Comparison of ENCODE assay signal across 32 cellular contexts in the genomic region with DNA sequence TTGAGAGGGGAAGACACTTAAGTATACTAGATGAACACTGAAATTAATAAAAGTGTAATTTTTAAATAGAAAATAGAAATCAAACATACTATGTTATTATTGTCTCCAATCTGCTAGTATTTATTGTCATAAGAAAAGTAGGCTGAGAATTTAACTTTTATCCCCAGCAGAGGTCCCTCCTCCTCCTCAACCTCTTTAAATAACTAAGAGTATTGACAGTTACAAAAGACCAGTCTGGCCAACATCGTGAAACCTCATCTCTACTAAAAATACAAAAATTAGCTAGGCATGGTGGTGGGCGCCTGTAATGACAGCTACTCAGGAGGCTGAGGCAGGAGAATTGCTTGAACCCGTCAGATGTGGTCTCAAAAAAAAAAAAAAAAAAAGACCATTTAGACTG. TPM values are rescaled to one million over a fixed set of nuclear protein-coding genes. Genes with fewer than 3 reads are reported as not detected.
DNase-seq lines count a peak whose midpoint lies in the region; ATAC-seq and TF ChIP-seq lines count a peak whose summit lies in the region.
"Had no signal": no experiment of that assay in that cellular context is flagged by ENCODE, and none has a peak within 500 bp of the region (broad histone marks: within the 10 kb centered on the region; RNA-seq: fewer than 3 reads in every experiment).

No MANE protein-coding gene starts in this region.

- BruUV-seq in OCI-LY7 (replicated peaks; lab: Mats Ljungman, UMichigan) = no TSS peak

- H3K27ac ChIP-seq in CD4-positive, CD25-positive, alpha-beta regulatory T cell (ENCODE audit: insufficient read depth, low read length, poor library complexity, severe bottlenecking) = no peak overlapping the region
- no peak overlapping the region for H3K27ac ChIP-seq in H9 (ENCODE audit: insufficient read length, low read depth, low read length)
- H3K27ac ChIP-seq in OCI-LY7 (ENCODE audit: low read depth, low read length, poor library complexity, severe bottlenecking) = no peak overlapping the region
- no peak overlapping the region for H3K27ac ChIP-seq in endodermal cell (ENCODE audit: low read depth, low read length)
- H3K27ac ChIP-seq: dorsolateral prefrontal cortex, gastrocnemius medialis, hepatocyte, right atrium auricular region, RWPE1, SJSA1, suprapubic skin, upper lobe of right lung had no signal

- H3K4ac ChIP-seq in H9 (ENCODE audit: low read depth, low read length) = no peak overlapping the region

- H3K4me1 ChIP-seq in CD4-positive, CD25-positive, alpha-beta regulatory T cell (ENCODE audit: control insufficient read depth, insufficient read depth, low read length, poor library complexity, severe bottlenecking) = peaks cover 16% of the 10 kb centered on the region
- no peaks in the 10 kb centered on the region for H3K4me1 ChIP-seq in H9 (ENCODE audit: insufficient read depth, low read length)
- peaks cover 18% of the 10 kb centered on the region for H3K4me1 ChIP-seq in OCI-LY7 (ENCODE audit: insufficient read depth, low read length, poor library complexity, severe bottlenecking)
- no peaks in the 10 kb centered on the region for H3K4me1 ChIP-seq in endodermal cell (ENCODE audit: control insufficient read depth, insufficient read depth, low read length)

- H3K56ac ChIP-seq in H9 (ENCODE audit: insufficient read length, low read depth, low read length) = no peak overlapping the region

- H3K27ac Mint-ChIP-seq in CD4-positive, CD25-positive, alpha-beta regulatory T cell = peak overlapping the region in 2 of 3 donors; percentile 0 to 69
- no peak overlapping the region for H3K27ac Mint-ChIP-seq in H9
- no peak overlapping the region for H3K27ac Mint-ChIP-seq in endodermal cell
- H3K27ac Mint-ChIP-seq: activated B cell treated with CpG ODN at 0.5 μM for 24 hours; activated CD4-positive, alpha-beta T cell treated with anti-CD3 and anti-CD28 coated beads, Interleukin-2, amount 10 ng/mL, durations not matched to agents 7 days and 5 days; activated T-helper 1 cell treated with anti-CD3 and anti-CD28 coated beads, Interleukin-12 subunit alpha, Interleukin-12 subunit beta, Interleukin-2, Interleukin-4 antibody, amounts not matched to agents 30 ng/mL and 10 ng/mL and 1 ng/mL, durations not matched to agents 14 hours and 24 hours and 36 hours had no signal

- H4K5ac ChIP-seq in H9 (ENCODE audit: insufficient read length, low read depth, low read length) = no peak overlapping the region

- H4K20me1 ChIP-seq in H9 (ENCODE audit: control insufficient read depth, insufficient read depth, insufficient read length) (no peaks in the 10 kb centered on the region), OCI-LY7 (ENCODE audit: insufficient read depth, low read length) (0 out of 2 replicates have a peak, but pooled peaks cover 5% of the 10 kb centered on the region)

- no peak overlapping the region for H4K91ac ChIP-seq in H9 (ENCODE audit: insufficient read length, low read depth, low read length)

- H2AK5ac ChIP-seq in H9 (ENCODE audit: insufficient read length, low read length) = no peak overlapping the region

- no peak overlapping the region for H2BK12ac ChIP-seq in H9 (ENCODE audit: insufficient read length, low read depth, low read length)

- no peak overlapping the region for H3K14ac ChIP-seq in H9 (ENCODE audit: insufficient read depth, low read length)

- no peaks in the 10 kb centered on the region for H3K9me2 ChIP-seq in OCI-LY7 (ENCODE audit: insufficient read depth, low read length)

- H3K36me3 Mint-ChIP-seq in CD4-positive, CD25-positive, alpha-beta regulatory T cell = peaks cover 7% of the 10 kb centered on the region
- H3K36me3 Mint-ChIP-seq in H9 (ENCODE audit: insufficient read depth in 1 of 3, low read depth in 3 of 3) (peaks cover 0 to 3% (median 0%) of the 10 kb centered on the region in 3 experiments; a peak in 2 of 7 replicates), endodermal cell (ENCODE audit: low read depth) (no peaks in the 10 kb centered on the region)

- H3K9ac ChIP-seq in H9 (ENCODE audit: extremely low read depth, insufficient read length, low read length) (no peak overlapping the region), endodermal cell (ENCODE audit: extremely low read depth, low read length, poor library complexity, severe bottlenecking) (no peak overlapping the region)

- peak overlapping the region in 1 of 4 donors; percentile 43 for H3K4me3 Mint-ChIP-seq in CD4-positive, CD25-positive, alpha-beta regulatory T cell
- H3K4me3 Mint-ChIP-seq in H9 (no peak overlapping the region), endodermal cell (no peak overlapping the region)
- H3K4me3 Mint-ChIP-seq: activated B cell treated with CpG ODN at 0.5 μM for 24 hours; activated CD4-positive, alpha-beta T cell treated with anti-CD3 and anti-CD28 coated beads, Interleukin-2, amount 10 ng/mL, durations not matched to agents 7 days and 5 days; activated T-helper 1 cell treated with anti-CD3 and anti-CD28 coated beads, Interleukin-12 subunit alpha, Interleukin-12 subunit beta, Interleukin-2, Interleukin-4 antibody, amounts not matched to agents 30 ng/mL and 10 ng/mL and 1 ng/mL, durations not matched to agents 14 hours and 24 hours and 36 hours; CD14-positive monocyte; central memory CD8-positive, alpha-beta T cell had no signal

- H2BK20ac ChIP-seq in H9 (ENCODE audit: low read depth, low read length, poor library complexity, severe bottlenecking) = no peak overlapping the region

- no peak overlapping the region for H3K18ac ChIP-seq in H9 (ENCODE audit: insufficient read length, low read depth, low read length)

- H4K8ac ChIP-seq in H9 (replicated peaks; ENCODE audit: insufficient read length, low read depth, low read length) = no peak overlapping the region

- H3K4me2 ChIP-seq in H9 (ENCODE audit: insufficient read depth, insufficient read length, low read length) = no peak overlapping the region
- no peak overlapping the region for H3K4me2 ChIP-seq in OCI-LY7 (ENCODE audit: low read length)
- H3K4me2 ChIP-seq: hepatocyte had no signal

- no peak for DNase-seq in CD4-positive, CD25-positive, alpha-beta regulatory T cell
- DNase-seq in H9 (no peak), OCI-LY7 (ENCODE audit: low spot score) (no peak), endodermal cell (no peak), D341Med (ENCODE audit: low spot score) (no peak), EL (no peak), NCI-H526 (lab: John Stamatoyannopoulos, UW) (no peak)
- DNase-seq: activated B cell treated with CpG ODN at 0.5 μM for 24 hours; activated CD4-positive, alpha-beta T cell treated with anti-CD3 and anti-CD28 coated beads, Interleukin-2, amount 10 ng/mL, durations not matched to agents 7 days and 5 days; activated naive CD4-positive, alpha-beta T cell treated with Interleukin-2 at 50 U/mL for 16 hours; dorsolateral prefrontal cortex; gastrocnemius medialis; H7; kidney glomerular epithelial cell; NCI-H1417 treated with DMSO at 0.1 percent for 48 hours; NCI-H2081; NCI-H226; NCI-H69; posterior cingulate gyrus; small intestine; stimulated activated naive CD4-positive, alpha-beta T cell treated with Interleukin-2 at 50 U/mL for 16 hours; upper lobe of right lung had no signal

- peaks cover 8% of the 10 kb centered on the region; the same call in 1 of the 2 replicates for H3K79me2 ChIP-seq in H9 (ENCODE audit: insufficient read depth, low read length)
- peaks cover 28% of the 10 kb centered on the region for H3K79me2 ChIP-seq in OCI-LY7 (ENCODE audit: insufficient read depth, low read depth, low read length)

- no peak overlapping the region for H2AFZ ChIP-seq in H9 (ENCODE audit: low read length)
- H2AFZ ChIP-seq in OCI-LY7 (ENCODE audit: low read length) = no peak overlapping the region
- H2AFZ ChIP-seq: hepatocyte had no signal

- no peaks in the 10 kb centered on the region for H3K9me3 ChIP-seq in CD4-positive, CD25-positive, alpha-beta regulatory T cell (ENCODE audit: control insufficient read depth in 2 of 2, low read length in 2 of 2)
- no peaks in the 10 kb centered on the region for H3K9me3 ChIP-seq in H9 (ENCODE audit: control insufficient read depth, low read depth, low read length)
- H3K9me3 ChIP-seq in OCI-LY7 (ENCODE audit: low read length) = no peaks in the 10 kb centered on the region
- H3K9me3 ChIP-seq in endodermal cell (ENCODE audit: control insufficient read depth, low read length) = no peaks in the 10 kb centered on the region
- H3K9me3 ChIP-seq: gastrocnemius medialis, right atrium auricular region, SJSA1, suprapubic skin, upper lobe of right lung had no signal

- H2BK15ac ChIP-seq in H9 (ENCODE audit: low read depth, low read length) = no peak overlapping the region

- no peaks in the 10 kb centered on the region for H3K27me3 ChIP-seq in CD4-positive, CD25-positive, alpha-beta regulatory T cell (ENCODE audit: control insufficient read depth, insufficient read depth, low read length)
- H3K27me3 ChIP-seq in H9 (ENCODE audit: insufficient read depth, low read length) = no peaks in the 10 kb centered on the region
- H3K27me3 ChIP-seq in endodermal cell (ENCODE audit: control insufficient read depth, insufficient read depth, low read length, poor library complexity, severe bottlenecking) = no peaks in the 10 kb centered on the region
- H3K27me3 ChIP-seq: dorsolateral prefrontal cortex, gastrocnemius medialis, hepatocyte, right atrium auricular region, SJSA1, suprapubic skin, upper lobe of right lung had no signal

- H3K27me3 Mint-ChIP-seq in CD4-positive, CD25-positive, alpha-beta regulatory T cell = no peaks in the 10 kb centered on the region
- H3K27me3 Mint-ChIP-seq in H9 (ENCODE audit: low read depth) (no peaks in the 10 kb centered on the region), endodermal cell (ENCODE audit: insufficient read depth) (no peaks in the 10 kb centered on the region)
- H3K27me3 Mint-ChIP-seq: activated B cell treated with CpG ODN at 0.5 μM for 24 hours; activated CD4-positive, alpha-beta T cell treated with anti-CD3 and anti-CD28 coated beads, Interleukin-2, amount 10 ng/mL, durations not matched to agents 7 days and 5 days; central memory CD8-positive, alpha-beta T cell had no signal

- ATAC-seq in CD4-positive, CD25-positive, alpha-beta regulatory T cell (ENCODE audit: low read depth in 2 of 2) = no peak
- ATAC-seq in GM21526 (IDR thresholded peaks at IDR 0.05; ENCODE audit: low FRiP score, unreplicated experiment) = no peak
- ATAC-seq: gastrocnemius medialis, HepG2, upper lobe of right lung had no signal

- CTCF ChIA-PET in OCI-LY7 (lab: Charles Lee; ENCODE audit: unreplicated experiment) = no interaction called here

- H3K36me3 ChIP-seq in CD4-positive, CD25-positive, alpha-beta regulatory T cell (ENCODE audit: control insufficient read depth, insufficient read depth, low read length) = no peaks in the 10 kb centered on the region
- no peaks in the 10 kb centered on the region for H3K36me3 ChIP-seq in OCI-LY7 (ENCODE audit: insufficient read depth, low read length)
- peaks cover 8% of the 10 kb centered on the region for H3K36me3 ChIP-seq in endodermal cell (ENCODE audit: control insufficient read depth, insufficient read depth, low read length)
- H3K36me3 ChIP-seq: gastrocnemius medialis, right atrium auricular region, SJSA1, suprapubic skin had no signal

- POLR2A ChIA-PET in OCI-LY7 (lab: Charles Lee) = interaction anchor here (0.7 kb wide), 1 partner anchor 39 kb away, joined by 4 read pairs; no protein-coding TSS in a partner anchor

- TF ChIP-seq CTCF in H9 (conservative IDR thresholded peaks at IDR 0.05) (peak; percentile 28; the same call in 2 of the 3 replicates), OCI-LY7 (conservative IDR thresholded peaks at IDR 0.05; ENCODE audit: low read length) (peak; percentile 32; the same call in 1 of the 2 replicates), endodermal cell (conservative IDR thresholded peaks at IDR 0.05) (peak; percentile 51)

- no CpG with 5 or more reads among the region's 3 CpGs for WGBS in H9 (ENCODE audit: extremely low coverage, insufficient read length, low lambda C conversion rate)
- 73 to 96% methylated on average over 2 to 3 of the region's 3 CpGs for WGBS in endodermal cell (ENCODE audit: insufficient coverage in 1 of 2, insufficient read length in 1 of 2), 2 experiments

- H2BK5ac ChIP-seq in H9 (ENCODE audit: insufficient read length, low read length) = no peak overlapping the region

- peaks cover 23 to 57% (median 36%) of the 10 kb centered on the region in 4 donors for H3K4me1 Mint-ChIP-seq in CD4-positive, CD25-positive, alpha-beta regulatory T cell
- H3K4me1 Mint-ChIP-seq in H9 = peaks cover 11 to 13% of the 10 kb centered on the region in 2 experiments
- peaks cover 10% of the 10 kb centered on the region for H3K4me1 Mint-ChIP-seq in endodermal cell

- no peak overlapping the region for H3T11ph ChIP-seq in H9 (ENCODE audit: low read length)

- peaks cover 12% of the 10 kb centered on the region for H3K23me2 ChIP-seq in H9 (ENCODE audit: insufficient read length, low read depth, low read length, poor library complexity, severe bottlenecking)

- H2BK120ac ChIP-seq in H9 (ENCODE audit: low read depth, low read length, poor library complexity, severe bottlenecking) = no peak overlapping the region

- H3K4me3 ChIP-seq in CD4-positive, CD25-positive, alpha-beta regulatory T cell (ENCODE audit: low read depth, low read length) = no peak overlapping the region
- H3K4me3 ChIP-seq in OCI-LY7 (ENCODE audit: low read depth, low read length, poor library complexity, severe bottlenecking) (no peak overlapping the region), endodermal cell (ENCODE audit: low read length) (no peak overlapping the region)
- H3K4me3 ChIP-seq: dorsolateral prefrontal cortex, gastrocnemius medialis, hepatocyte, right atrium auricular region, SJSA1, suprapubic skin, upper lobe of right lung had no signal

- no peaks in the 10 kb centered on the region for H3K9me3 Mint-ChIP-seq in CD4-positive, CD25-positive, alpha-beta regulatory T cell
- H3K9me3 Mint-ChIP-seq in H9 = no peaks in the 10 kb centered on the region
- H3K9me3 Mint-ChIP-seq in endodermal cell = no peaks in the 10 kb centered on the region
- H3K9me3 Mint-ChIP-seq: activated B cell treated with CpG ODN at 0.5 μM for 24 hours; activated CD4-positive, alpha-beta T cell treated with anti-CD3 and anti-CD28 coated beads, Interleukin-2, amount 10 ng/mL, durations not matched to agents 7 days and 5 days; activated T-helper 1 cell treated with anti-CD3 and anti-CD28 coated beads, Interleukin-12 subunit alpha, Interleukin-12 subunit beta, Interleukin-2, Interleukin-4 antibody, amounts not matched to agents 30 ng/mL and 10 ng/mL and 1 ng/mL, durations not matched to agents 14 hours and 24 hours and 36 hours; CD14-positive monocyte; central memory CD8-positive, alpha-beta T cell had no signal

- H3K79me1 ChIP-seq in H9 (ENCODE audit: insufficient read depth, low read depth, low read length, poor library complexity, severe bottlenecking) = peaks cover 9% of the 10 kb centered on the region

- intact Hi-C loops in OCI-LY7 (cut with micrococcal nuclease; ENCODE audit: unreplicated experiment) = loop anchor here (5.0 kb wide), 1 partner anchor 158 kb away; a partner anchor contains a TSS

- H3K23ac ChIP-seq in H9 (ENCODE audit: insufficient read length, low read depth, low read length) = no peak overlapping the region

RNA-seq across cellular contexts. Expression of a gene that starts 4.1 kb away (rescaled TPM):
- 24.5 TPM for total RNA-seq in CD4-positive, CD25-positive, alpha-beta regulatory T cell
- 10 to 100 TPM; 39.0 to 58.5 (median 44.9) TPM for polyA plus RNA-seq in CD4-positive, CD25-positive, alpha-beta regulatory T cell
- 70.8 and 71.3 TPM in 2 replicates for total RNA-seq in H9 (2021)
- total RNA-seq in OCI-LY7 (2014; rRNA removed; shearing (Covaris generic)) = 33.8 and 60.2 TPM in 2 replicates
- 40.8 and 42.5 TPM in 2 replicates for total RNA-seq in OCI-LY7 (2022)
- 10 to 100 TPM; 66.9 to 78.0 TPM for total RNA-seq in endodermal cell
- polyA plus RNA-seq in endodermal cell (2013, experiment 1 of 2) = 56.7 TPM
- 53.0 TPM for polyA plus RNA-seq in endodermal cell (2013, experiment 2 of 2)

RNA-seq across cellular contexts. Expression of a gene that starts 12.9 kb away (rescaled TPM):
- 0.44 TPM for total RNA-seq in CD4-positive, CD25-positive, alpha-beta regulatory T cell
- polyA plus RNA-seq in CD4-positive, CD25-positive, alpha-beta regulatory T cell = under 1 TPM in 1 of 4 donors, not detected in 3; 0.07 TPM
- total RNA-seq in H9 (2021) = 0.07 and 0.09 TPM in 2 replicates
- 0.09 TPM in 1 of 2 replicates, not detected in the other for total RNA-seq in OCI-LY7 (2014; rRNA removed; shearing (Covaris generic))
- 0.07 and 0.30 TPM in 2 replicates for total RNA-seq in OCI-LY7 (2022)
- total RNA-seq in endodermal cell = under 1 TPM; 0.15 to 0.18 TPM
- 0.11 TPM for polyA plus RNA-seq in endodermal cell (2013, experiment 1 of 2)
- 0.08 TPM for polyA plus RNA-seq in endodermal cell (2013, experiment 2 of 2)
- total RNA-seq: right atrium auricular region, SJSA1 had no signal
- polyA plus RNA-seq: CD14-positive monocyte, hepatocyte had no signal

RNA-seq across cellular contexts. Expression of a gene that starts 59.2 kb away (rescaled TPM):
- total RNA-seq in CD4-positive, CD25-positive, alpha-beta regulatory T cell = 30.1 TPM
- 10 to 100 TPM; 20.7 to 37.7 (median 27.6) TPM for polyA plus RNA-seq in CD4-positive, CD25-positive, alpha-beta regulatory T cell
- 74.2 and 76.7 TPM in 2 replicates for total RNA-seq in H9 (2021)
- 21.0 and 25.7 TPM in 2 replicates for total RNA-seq in OCI-LY7 (2014; rRNA removed; shearing (Covaris generic))
- 43.0 and 46.6 TPM in 2 replicates for total RNA-seq in OCI-LY7 (2022)
- total RNA-seq in endodermal cell = 10 to 100 TPM; 80.0 to 84.1 TPM
- 46.6 TPM for polyA plus RNA-seq in endodermal cell (2013, experiment 1 of 2)
- polyA plus RNA-seq in endodermal cell (2013, experiment 2 of 2) = 46.2 TPM

Comparison
In these comparisons a context has a peak if more than half of its experiments do, and no peak if none do; other contexts are left out.
1. H3K27ac Mint-ChIP-seq: peak in CD4-positive, CD25-positive, alpha-beta regulatory T cell (2 of 3); none in H9 (0 of 3) and endodermal cell (single experiment).
2. Peak in every context shown above with its lines, with median percentiles within 50 percentile points of each other: CTCF ChIP-seq.